Comparison of ENCODE assay signal across 16 cellular contexts in genomic region chr11:19430346-19431058, GRCh38.
"Had no signal": no experiment of that assay in that cellular context is flagged by ENCODE, and none has a peak within 500 bp of the region (broad histone marks: within the 10 kb centered on the region; RNA-seq: fewer than 3 reads in every experiment).

No MANE protein-coding gene starts in this region.

- H3K27me3 ChIP-seq: testis had no signal

- H3K4me1 Mint-ChIP-seq: activated CD4-positive, alpha-beta memory T cell treated with anti-CD3 and anti-CD28 coated beads, Interleukin-2, amount 10 ng/mL, durations not matched to agents 7 days and 5 days; immature natural killer cell; natural killer cell had no signal

- DNase-seq: activated CD4-positive, alpha-beta memory T cell treated with anti-CD3 and anti-CD28 coated beads, Interleukin-2, amount 10 ng/mL, durations not matched to agents 7 days and 5 days; activated CD8-positive, alpha-beta memory T cell treated with anti-CD3 and anti-CD28 coated beads, Interleukin-2, amount 50 U/mL, for 48 hours; activated naive CD4-positive, alpha-beta T cell treated with Interleukin-2 at 50 U/mL for 16 hours; cerebellar nuclear complex; effector memory CD8-positive, alpha-beta T cell; immature natural killer cell; mammary epithelial cell; mucosa of descending colon; natural killer cell; psoas muscle; stimulated activated CD4-positive, alpha-beta T cell treated with anti-CD3 and anti-CD28 coated beads, Interleukin-12 subunit alpha, Interleukin-12 subunit beta, amount 100 ng/mL, for 4 hours; T-helper 9 cell; testis had no signal

- H3K4me3 Mint-ChIP-seq: activated CD4-positive, alpha-beta memory T cell treated with anti-CD3 and anti-CD28 coated beads, Interleukin-2, amount 10 ng/mL, durations not matched to agents 7 days and 5 days; dendritic cell treated with granulocyte-macrophage colony-stimulating factor and Interleukin-4, amounts not matched to agents 40 ng/mL and 50 ng/mL, for 4 days; effector memory CD8-positive, alpha-beta T cell; immature natural killer cell; natural killer cell; stimulated activated naive CD8-positive, alpha-beta T cell treated with anti-CD3 and anti-CD28 coated beads, Interleukin-15, Interleukin-2, amounts not matched to agents 100 ng/mL and 50 ng/mL, for 24 hours had no signal

- ATAC-seq: effector memory CD8-positive, alpha-beta T cell; mucosa of descending colon; natural killer cell; psoas muscle had no signal

- H3K4me3 ChIP-seq: mucosa of descending colon, psoas muscle, testis had no signal

- H3K9me3 Mint-ChIP-seq: activated CD4-positive, alpha-beta memory T cell treated with anti-CD3 and anti-CD28 coated beads, Interleukin-2, amount 10 ng/mL, durations not matched to agents 7 days and 5 days; dendritic cell treated with granulocyte-macrophage colony-stimulating factor and Interleukin-4, amounts not matched to agents 40 ng/mL and 50 ng/mL, for 4 days; effector memory CD8-positive, alpha-beta T cell; immature natural killer cell; natural killer cell; stimulated activated naive CD8-positive, alpha-beta T cell treated with anti-CD3 and anti-CD28 coated beads, Interleukin-15, Interleukin-2, amounts not matched to agents 100 ng/mL and 50 ng/mL, for 24 hours had no signal

- H3K9me3 ChIP-seq: mucosa of descending colon, psoas muscle, testis had no signal

- H3K27ac ChIP-seq: epithelial cell of prostate, psoas muscle, testis had no signal

- H3K36me3 Mint-ChIP-seq: immature natural killer cell, natural killer cell had no signal

- H3K27ac Mint-ChIP-seq: activated CD4-positive, alpha-beta memory T cell treated with anti-CD3 and anti-CD28 coated beads, Interleukin-2, amount 10 ng/mL, durations not matched to agents 7 days and 5 days; dendritic cell treated with granulocyte-macrophage colony-stimulating factor and Interleukin-4, amounts not matched to agents 40 ng/mL and 50 ng/mL, for 4 days; effector memory CD8-positive, alpha-beta T cell; immature natural killer cell; natural killer cell; stimulated activated naive CD8-positive, alpha-beta T cell treated with anti-CD3 and anti-CD28 coated beads, Interleukin-15, Interleukin-2, amounts not matched to agents 100 ng/mL and 50 ng/mL, for 24 hours had no signal

- H3K4me1 ChIP-seq: psoas muscle, testis had no signal
